12 cellular contexts compared by ENCODE assay signal in genomic region chr18:9519431-9519830, GRCh38. TPM values are rescaled to one million over a fixed set of nuclear protein-coding genes. Genes with fewer than 3 reads are reported as not detected.
DNase-seq lines count a peak whose midpoint lies in the region; ATAC-seq and TF ChIP-seq lines count a peak whose summit lies in the region.
"Had no signal": no experiment of that assay in that cellular context is flagged by ENCODE, and none has a peak within 500 bp of the region (broad histone marks: within the 10 kb centered on the region; RNA-seq: fewer than 3 reads in every experiment).

No MANE protein-coding gene starts in this region.

- DNase-seq in left ventricle myocardium superior (no peak), cardiac septum (ENCODE audit: low spot score) (no peak), choroid plexus epithelial cell (ENCODE audit: low read depth) (no peak), sciatic nerve (ENCODE audit: low spot score) (no peak), GM20000 (ENCODE audit: low spot score) (no peak), hippocampal formation (lab: John Stamatoyannopoulos, UW) (no peak)
- DNase-seq: ACHN; CD4-positive, CD25-positive, alpha-beta regulatory T cell; DMS53 had no signal

- no peak overlapping the region for H3K4me3 ChIP-seq in choroid plexus epithelial cell (ENCODE audit: low read depth, low read length)
- H3K4me3 ChIP-seq: BLaER1 treated with 17β-estradiol and CSF1 and Interleukin-3, amounts not matched to agents 10 nM and 100 nM had no signal

- ATAC-seq in left ventricle myocardium superior (peak; percentile 27), sciatic nerve (peak; percentile 69), HG03432 (IDR thresholded peaks at IDR 0.05; ENCODE audit: unreplicated experiment) (no peak)
- ATAC-seq: HCT116 had no signal

- intact Hi-C loops in left ventricle myocardium superior (cut with micrococcal nuclease) (loop anchor here (10.0 kb wide), 1 partner anchor 445 kb away; no protein-coding TSS in a partner anchor), cardiac septum (cut with DNase I) (loop anchor here (5.0 kb wide), 2 partner anchors 42 to 447 kb away; partner anchors contain the start of gene RALBP1), sciatic nerve (cut with DNase I) (no loop called here)

- TF ChIP-seq CTCF in choroid plexus epithelial cell (conservative IDR thresholded peaks at IDR 0.05; ENCODE audit: low read depth, low read length) (peak; percentile 12), GM20000 (IDR thresholded peaks at IDR 0.05; ENCODE audit: extremely low read depth, missing control alignments) (no peak)

RNA-seq across cellular contexts. Expression of gene RALBP1, which starts 44.1 kb away (rescaled TPM):
- total RNA-seq in left ventricle myocardium superior: 50.3 TPM
- total RNA-seq in cardiac septum: 51.0 TPM
- 74.2 TPM for total RNA-seq in sciatic nerve
